18 cellular contexts compared by ENCODE assay signal in the genomic region with DNA sequence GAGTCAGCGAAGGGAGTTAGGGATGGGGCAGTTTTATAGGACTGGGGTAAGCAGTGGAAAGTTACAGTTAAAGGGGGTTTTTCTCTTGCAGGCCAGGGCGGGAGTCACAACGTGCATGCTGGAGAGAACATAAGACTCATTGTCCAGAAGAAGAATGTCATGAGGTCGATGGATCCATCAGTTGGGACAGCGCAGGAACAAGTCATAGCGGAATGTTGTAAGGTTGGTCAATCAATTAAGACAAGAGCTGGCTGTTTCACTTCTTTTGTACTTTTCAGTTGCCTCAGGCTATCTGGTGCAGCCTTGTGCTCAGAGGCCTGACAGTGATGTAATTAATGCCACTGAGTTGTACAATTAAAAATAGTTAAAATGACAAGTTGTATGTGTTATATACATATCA.
DNase-seq lines count a peak whose midpoint lies in the region; ATAC-seq and TF ChIP-seq lines count a peak whose summit lies in the region.
"Had no signal": no experiment of that assay in that cellular context is flagged by ENCODE, and none has a peak within 500 bp of the region (broad histone marks: within the 10 kb centered on the region; RNA-seq: fewer than 3 reads in every experiment).

No MANE protein-coding gene starts in this region.

- TF ChIP-seq CTCF in epithelial cell of esophagus (IDR thresholded peaks at IDR 0.05; ENCODE audit: insufficient read depth, low read depth, low read length, missing control alignments) = no peak
- no peak for TF ChIP-seq CTCF in neural crest cell (conservative IDR thresholded peaks at IDR 0.05)

- H3K27ac ChIP-seq in substantia nigra (ENCODE audit: low read depth, low read length, poor library complexity, severe bottlenecking) = no peak overlapping the region
- H3K27ac ChIP-seq: BLaER1, C4-2B had no signal

- DNase-seq in NCI-H69 (lab: John Stamatoyannopoulos, UW) (peak; percentile 11), epithelial cell of esophagus (ENCODE audit: low read depth) (peak; percentile 24), neural crest cell (ENCODE audit: low read depth, low spot score) (no peak), substantia nigra (lab: John Stamatoyannopoulos, UW) (no peak), NCI-H2029 treated with DMSO at 0.1 percent for 48 hours (lab: John Stamatoyannopoulos, UW) (no peak), left colon (no peak)
- DNase-seq: CD4-positive, CD25-positive, alpha-beta regulatory T cell; CD8-positive, alpha-beta T cell; DMS 273 treated with DMSO at 0.1 percent for 48 hours; DMS79; EL; GF-D8; H9 had no signal

- H3K4me3 ChIP-seq in epithelial cell of esophagus (ENCODE audit: low read length) = no peak overlapping the region
- H3K4me3 ChIP-seq: BLaER1, GM23338 had no signal

- H3K27me3 Mint-ChIP-seq in neural crest cell (ENCODE audit: low read depth) = no peaks in the 10 kb centered on the region
- H3K27me3 Mint-ChIP-seq: B cell; CD4-positive, CD25-positive, alpha-beta regulatory T cell had no signal

- intact Hi-C loops in left colon (cut with DNase I, micrococcal nuclease) = no loop called here

- peaks cover 19% of the 10 kb centered on the region for H3K4me1 Mint-ChIP-seq in neural crest cell
- H3K4me1 Mint-ChIP-seq: B cell; CD4-positive, CD25-positive, alpha-beta regulatory T cell had no signal

- no peak for ATAC-seq in left colon
- ATAC-seq: CD8-positive, alpha-beta T cell; GM23338; HCT116 had no signal

- no peak overlapping the region for H3K4me3 Mint-ChIP-seq in neural crest cell
- H3K4me3 Mint-ChIP-seq: B cell; CD4-positive, CD25-positive, alpha-beta regulatory T cell; CD8-positive, alpha-beta T cell; GM23338; H9 had no signal

- peaks cover 12% of the 10 kb centered on the region for H3K36me3 Mint-ChIP-seq in neural crest cell (ENCODE audit: low read depth)
- H3K36me3 Mint-ChIP-seq: CD4-positive, CD25-positive, alpha-beta regulatory T cell; CD8-positive, alpha-beta T cell had no signal

- peaks cover 11% of the 10 kb centered on the region for H3K9me3 Mint-ChIP-seq in neural crest cell

- H3K27ac Mint-ChIP-seq in neural crest cell (ENCODE audit: unreplicated experiment) = peak overlapping the region; percentile 13
- H3K27ac Mint-ChIP-seq: B cell; CD8-positive, alpha-beta T cell; GM23338; H9 had no signal

Comparison
In these comparisons a context has a peak if more than half of its experiments do, and no peak if none do; other contexts are left out.
1. DNase-seq: peak in NCI-H69 (single experiment) and epithelial cell of esophagus (single experiment); none in neural crest cell (single experiment), substantia nigra (0 of 49), NCI-H2029 treated with DMSO at 0.1 percent for 48 hours (single experiment) and left colon (0 of 2).